23 cellular contexts compared by ENCODE assay signal in the genomic region with DNA sequence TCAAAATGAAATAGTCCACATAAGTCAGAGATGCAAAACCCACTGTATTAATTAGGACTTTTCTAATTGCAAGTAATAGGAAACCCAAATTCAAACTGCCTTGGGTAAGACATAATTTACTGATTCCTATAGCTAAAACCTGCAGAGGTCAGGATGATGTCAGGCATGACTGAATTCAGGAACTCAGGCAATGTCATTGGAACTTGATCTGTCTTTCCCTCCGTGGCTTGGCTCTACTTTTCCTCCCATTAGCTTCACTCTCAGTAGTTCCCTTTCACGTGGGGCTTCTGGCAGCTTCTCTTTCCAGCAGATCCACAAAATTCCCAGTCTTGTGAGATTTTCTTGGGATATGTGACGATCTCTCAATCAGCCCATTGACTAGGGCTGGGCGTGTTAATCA. TPM values are rescaled to one million over a fixed set of nuclear protein-coding genes. Genes with fewer than 3 reads are reported as not detected.
DNase-seq lines count a peak whose midpoint lies in the region; ATAC-seq, FAIRE-seq and TF ChIP-seq lines count a peak whose summit lies in the region.
"Had no signal": no experiment of that assay in that cellular context is flagged by ENCODE, and none has a peak within 500 bp of the region (broad histone marks: within the 10 kb centered on the region; RNA-seq: fewer than 3 reads in every experiment).

No MANE protein-coding gene starts in this region.

- H3K36me3 Mint-ChIP-seq in GM23338 (ENCODE audit: low read depth), result peaks cover 7% of the 10 kb centered on the region
- H3K36me3 Mint-ChIP-seq: activated naive CD8-positive, alpha-beta T cell; stimulated activated effector memory CD8-positive, alpha-beta T cell treated with anti-CD3 and anti-CD28 coated beads, Interleukin-12 subunit alpha, Interleukin-12 subunit beta, amount 100 ng/mL, for 72 hours had no signal

- H3K4me3 Mint-ChIP-seq in GM23338, result no peak overlapping the region
- H3K4me3 Mint-ChIP-seq: activated naive CD8-positive, alpha-beta T cell; HFFc6; stimulated activated effector memory CD8-positive, alpha-beta T cell treated with anti-CD3 and anti-CD28 coated beads, Interleukin-12 subunit alpha, Interleukin-12 subunit beta, amount 100 ng/mL, for 72 hours had no signal

- FAIRE-seq in GM12878 (lab: Jason Lieb, UNC), result no peak
- FAIRE-seq: islet of Langerhans had no signal

- H3F3A ChIP-seq in GM23338 (replicated peaks; ENCODE audit: low read depth), result no peaks in the 10 kb centered on the region; the same call in none of the 2 replicates

- H3K4me2 ChIP-seq in BLaER1 treated with 17β-estradiol and CSF1 and Interleukin-3, amounts not matched to agents 10 nM and 100 nM, result peak overlapping the region in 9 of 11 experiments; percentile 88 to 98 (median 94); a peak in 11 of 22 replicates
- 0 out of 2 replicates have a peak overlapping the region, but pooled peaks have one; percentile 98 for H3K4me2 ChIP-seq in GM23338
- peak overlapping the region; percentile 93; the same call in 1 of the 2 replicates for H3K4me2 ChIP-seq in GM12878 (ENCODE audit: control insufficient read depth, insufficient read depth)
- H3K4me2 ChIP-seq in parathyroid adenoma (ENCODE audit: low read length), result no peak overlapping the region

- H2AFZ ChIP-seq in GM23338 (no peak overlapping the region), GM12878 (ENCODE audit: control insufficient read depth, low read depth, low read length) (no peak overlapping the region), parathyroid adenoma (peak overlapping the region; percentile 89)

- peak overlapping the region in 2 of 11 experiments; percentile 85 to 86; a peak in 2 of 22 replicates for H3K27ac ChIP-seq in BLaER1 treated with 17β-estradiol and CSF1 and Interleukin-3, amounts not matched to agents 10 nM and 100 nM
- H3K27ac ChIP-seq in GM23338 (ENCODE audit: low read depth), result no peak overlapping the region
- peak overlapping the region; percentile 91 for H3K27ac ChIP-seq in GM12878 (ENCODE audit: control insufficient read depth, insufficient read depth)
- H3K27ac ChIP-seq in parathyroid adenoma, result peak overlapping the region; percentile 96
- H3K27ac ChIP-seq: C4-2B, KMS-11 had no signal

- ATAC-seq in GM23338, result no peak
- ATAC-seq in GM12878, result no peak
- no peak for ATAC-seq in GM21576 (IDR thresholded peaks at IDR 0.05; ENCODE audit: unreplicated experiment)
- ATAC-seq: stimulated activated effector memory CD8-positive, alpha-beta T cell treated with anti-CD3 and anti-CD28 coated beads, Interleukin-12 subunit alpha, Interleukin-12 subunit beta, amount 100 ng/mL, for 72 hours had no signal

- peaks cover 20% of the 10 kb centered on the region for H3K27me3 Mint-ChIP-seq in GM23338 (ENCODE audit: insufficient read depth, low read depth, poor library complexity)

- peaks cover 0 to 17% (median 0%) of the 10 kb centered on the region in 11 experiments; a peak in 5 of 22 replicates for H3K27me3 ChIP-seq in BLaER1 treated with 17β-estradiol and CSF1 and Interleukin-3, amounts not matched to agents 10 nM and 100 nM
- peaks cover 22% of the 10 kb centered on the region for H3K27me3 ChIP-seq in GM23338 (ENCODE audit: insufficient read depth)
- H3K27me3 ChIP-seq in GM12878 (replicated peaks in 1 of 2; ENCODE audit: control insufficient read depth in 2 of 2, insufficient read depth in 2 of 2, low read length in 1 of 2), result no peaks in the 10 kb centered on the region
- H3K27me3 ChIP-seq in parathyroid adenoma (ENCODE audit: control insufficient read depth, insufficient read depth, low read length), result no peaks in the 10 kb centered on the region

- H4K20me1 ChIP-seq in BLaER1 treated with 17β-estradiol and CSF1 and Interleukin-3, amounts not matched to agents 10 nM and 100 nM, result peaks cover 10 to 23% (median 20%) of the 10 kb centered on the region in 11 experiments; a peak in 19 of 22 replicates
- H4K20me1 ChIP-seq in GM23338 (replicated peaks; ENCODE audit: insufficient read depth) (peaks cover 5% of the 10 kb centered on the region; the same call in 1 of the 2 replicates), GM12878 (ENCODE audit: control insufficient read depth, insufficient read depth) (no peaks in the 10 kb centered on the region; the same call in 1 of the 2 replicates)

- no peak overlapping the region for H3K9ac ChIP-seq in BLaER1 treated with 17β-estradiol and CSF1 and Interleukin-3, amounts not matched to agents 10 nM and 100 nM
- no peak overlapping the region for H3K9ac ChIP-seq in GM12878 (ENCODE audit: control insufficient read depth, insufficient read depth, low read length)
- H3K9ac ChIP-seq in parathyroid adenoma, result no peak overlapping the region
- H3K9ac ChIP-seq: KMS-11 had no signal

- DNase-seq in GM23338 (ENCODE audit: low spot score) (no peak), GM12878 (ENCODE audit: low read depth, low spot score) (no peak), LoVo (ENCODE audit: low spot score) (no peak), activated T-cell treated with anti-CD3 and anti-CD28 coated beads for 4 hours (no peak)
- DNase-seq: aorta; caudate nucleus; dermis blood vessel endothelial cell; EL; HFFc6; NCI-H1436 treated with DMSO at 0.1 percent for 48 hours; NCI-H2171 treated with DMSO at 0.1 percent for 48 hours; NCI-H526 treated with DMSO at 0.1 percent for 48 hours; stimulated activated CD4-positive, alpha-beta T cell treated with anti-CD3 and anti-CD28 coated beads, Interleukin-2, amount 100 ng/mL, for 48 hours had no signal

- SMC1A ChIA-PET in GM12878 (lab: Charles Lee; ENCODE audit: uncharacterized antibody, unreplicated experiment), result interaction anchor here (0.7 to 1.6 kb wide), 19 partner anchors 8 to 123 kb away, joined by 3 to 7 read pairs (median 4); no protein-coding TSS in a partner anchor

- intact Hi-C loops in GM12878 (cut with micrococcal nuclease; ENCODE audit: unreplicated experiment), result loop anchor here (5.0 kb wide), 2 partner anchors 62 to 93 kb away; no protein-coding TSS in a partner anchor

- no peak for TF ChIP-seq EP300 in GM12878 (IDR thresholded peaks at IDR 0.05; ENCODE audit: borderline replicate concordance in 1 of 2, control insufficient read depth in 1 of 2, low read depth in 2 of 2, low read length in 2 of 2)

- TF ChIP-seq POLR2A in GM12878 (IDR thresholded peaks at IDR 0.05; ENCODE audit: low read depth, low read length), result no peak

- POLR2A ChIA-PET in GM12878 (lab: Charles Lee), result interaction anchor here (0.5 to 3.0 kb wide), 5 partner anchors 10 to 121 kb away, joined by 3 to 10 read pairs (median 3); no protein-coding TSS in a partner anchor

- 87% methylated on average over 4 of the region's 4 CpGs for WGBS in GM12878 (ENCODE audit: insufficient coverage, insufficient replicate concordance, low lambda C conversion rate, missing lambda C conversion rate)

- no peak for TF ChIP-seq RAD21 in GM12878 (IDR thresholded peaks at IDR 0.05; ENCODE audit: insufficient read depth, low read depth, low read length)

- RAD21 ChIA-PET in GM12878 (lab: Charles Lee; ENCODE audit: unreplicated experiment), result interaction anchor here (0.6 to 1.6 kb wide), 11 partner anchors 11 to 527 kb away, joined by 3 to 5 read pairs (median 3); no protein-coding TSS in a partner anchor

- H3K9me3 ChIP-seq in BLaER1 treated with 17β-estradiol and CSF1 and Interleukin-3, amounts not matched to agents 10 nM and 100 nM (replicated peaks in 1 of 11), result peaks cover 0 to 6% (median 3%) of the 10 kb centered on the region in 11 experiments; a peak in 4 of 22 replicates
- H3K9me3 ChIP-seq in GM12878 (replicated peaks; ENCODE audit: control insufficient read depth, insufficient read depth, low read length), result peaks cover 5% of the 10 kb centered on the region; the same call in 2 of the 3 replicates
- no peaks in the 10 kb centered on the region for H3K9me3 ChIP-seq in parathyroid adenoma (ENCODE audit: control insufficient read depth, low read length)

- BruUV-seq in GM12878 (replicated peaks; lab: Mats Ljungman, UMichigan), result no TSS peak

- H3K79me2 ChIP-seq in GM23338 (replicated peaks; ENCODE audit: insufficient read depth), result peaks cover 22% of the 10 kb centered on the region
- peaks cover 38% of the 10 kb centered on the region for H3K79me2 ChIP-seq in GM12878 (ENCODE audit: control insufficient read depth, insufficient read depth, low read length)
- peaks cover 11% of the 10 kb centered on the region for H3K79me2 ChIP-seq in parathyroid adenoma

- H3K36me3 ChIP-seq in BLaER1 treated with 17β-estradiol and CSF1 and Interleukin-3, amounts not matched to agents 10 nM and 100 nM, result no peaks in the 10 kb centered on the region
- H3K36me3 ChIP-seq in GM23338 (ENCODE audit: insufficient read depth) (no peaks in the 10 kb centered on the region), GM12878 (ENCODE audit: control insufficient read depth in 2 of 2, insufficient read depth in 2 of 2, low read length in 1 of 2) (no peaks in the 10 kb centered on the region), parathyroid adenoma (ENCODE audit: control insufficient read depth, insufficient read depth, low read length) (no peaks in the 10 kb centered on the region)

- no peaks in the 10 kb centered on the region; the same call in 1 of the 2 replicates for H3K9me2 ChIP-seq in GM23338 (ENCODE audit: insufficient read depth)

- CTCF ChIA-PET in GM12878 (lab: Yijun Ruan, JAX), result interaction anchor here (0.6 to 1.7 kb wide), 7 partner anchors 10 to 136 kb away, joined by 3 to 10 read pairs (median 4); no protein-coding TSS in a partner anchor

- no peak for TF ChIP-seq CTCF in GM23338 (conservative IDR thresholded peaks at IDR 0.05; ENCODE audit: low read depth in 2 of 2)
- TF ChIP-seq CTCF in GM12878 (IDR thresholded peaks at IDR 0.05 in 2 of 3, conservative IDR thresholded peaks at IDR 0.05 in 1 of 3; ENCODE audit: control insufficient read depth in 2 of 3, extremely low read depth in 1 of 3, insufficient read depth in 1 of 3, low read depth in 3 of 3, low read length in 3 of 3), result no peak
- TF ChIP-seq CTCF in parathyroid adenoma (IDR thresholded peaks at IDR 0.05), result no peak

- peaks cover 32% of the 10 kb centered on the region for H3K4me1 Mint-ChIP-seq in GM23338
- H3K4me1 Mint-ChIP-seq: stimulated activated effector memory CD8-positive, alpha-beta T cell treated with anti-CD3 and anti-CD28 coated beads, Interleukin-12 subunit alpha, Interleukin-12 subunit beta, amount 100 ng/mL, for 72 hours had no signal

- H3K27ac Mint-ChIP-seq in GM23338, result no peak overlapping the region
- H3K27ac Mint-ChIP-seq: activated naive CD8-positive, alpha-beta T cell; activated T-helper 2 cell treated with anti-CD3 and anti-CD28 coated beads, Interferon-gamma antibody, Interleukin-2, Interleukin-4, amounts not matched to agents 10 μg/mL and 5 μg/mL and 100 μg/mL, durations not matched to agents 14 hours and 24 hours and 36 hours; HFFc6; stimulated activated effector memory CD8-positive, alpha-beta T cell treated with anti-CD3 and anti-CD28 coated beads, Interleukin-12 subunit alpha, Interleukin-12 subunit beta, amount 100 ng/mL, for 72 hours had no signal

- in situ Hi-C loops in GM12878 (cut with MboI), result no loop called here

- H3K9me3 Mint-ChIP-seq in GM23338, result peaks cover 3% of the 10 kb centered on the region; the same call in 1 of the 3 replicates
- H3K9me3 Mint-ChIP-seq: HFFc6; stimulated activated effector memory CD8-positive, alpha-beta T cell treated with anti-CD3 and anti-CD28 coated beads, Interleukin-12 subunit alpha, Interleukin-12 subunit beta, amount 100 ng/mL, for 72 hours had no signal

- no peak overlapping the region for H3K4me3 ChIP-seq in BLaER1 treated with 17β-estradiol and CSF1 and Interleukin-3, amounts not matched to agents 10 nM and 100 nM
- H3K4me3 ChIP-seq in GM23338 (no peak overlapping the region), GM12878 (no peak overlapping the region), parathyroid adenoma (ENCODE audit: low read depth, low read length) (no peak overlapping the region)
- H3K4me3 ChIP-seq: lung had no signal

- H3K4me1 ChIP-seq in BLaER1 treated with 17β-estradiol and CSF1 and Interleukin-3, amounts not matched to agents 10 nM and 100 nM, result peaks cover 36 to 54% (median 39%) of the 10 kb centered on the region in 10 experiments
- H3K4me1 ChIP-seq in GM23338 (ENCODE audit: insufficient read depth) (peaks cover 25% of the 10 kb centered on the region), GM12878 (ENCODE audit: control insufficient read depth, insufficient read depth, low read length) (peaks cover 20% of the 10 kb centered on the region), parathyroid adenoma (peaks cover 40% of the 10 kb centered on the region)

RNA-seq across cellular contexts. Expression of a gene that starts 2.4 kb away (rescaled TPM):
- 38.9 and 46.4 TPM in 2 replicates for total RNA-seq in GM23338 (2014; rRNA removed; shearing (Covaris generic))
- 12.5 and 13.3 TPM in 2 replicates for polyA plus RNA-seq in GM23338 (2016; fragmentation: Nextera tagmentation; extraction: Ambion mirVana)
- total RNA-seq in GM12878 (2013; cell fraction: nucleolus; rRNA removed), result 15.0 and 17.9 TPM in 2 replicates
- 19.4 and 21.3 TPM in 2 replicates for total RNA-seq in GM12878 (2014; rRNA removed)
- total RNA-seq in GM12878 (2014; rRNA removed; fragmentation: Illumina TruSeq; extraction: Trizol), result 11.7 and 12.1 TPM in 2 replicates
- 16.0 and 16.4 TPM in 2 replicates for total RNA-seq in GM12878 (2021)
- 2.8 TPM for polyA plus RNA-seq in GM12878 (2011; ENCODE audit: low read depth)
- 5.1 and 6.7 TPM in 2 replicates for polyA plus RNA-seq in GM12878 (2011; rRNA removed)
- 6.4 and 9.1 TPM in 2 replicates for polyA plus RNA-seq in GM12878 (2011; cell fraction: cytosol; rRNA removed)
- polyA plus RNA-seq in GM12878 (2011; cell fraction: nucleus; rRNA removed), result 7.3 and 8.7 TPM in 2 replicates
- 10.9 and 12.4 TPM in 2 replicates for polyA plus RNA-seq in GM12878 (2012)
- polyA plus RNA-seq in GM12878 (2014; fragmentation: Illumina TruSeq; extraction: Trizol), result 3.3 and 11.5 TPM in 2 replicates
- 1 to 10 TPM in 1 of 2 experiments, under 1 TPM in 1; 0.71 to 1.2 TPM for polyA plus RNA-seq in GM12878 (2014; fragmentation: Nextera tagmentation; extraction: Ambion mirVana)
- 20.7 and 21.2 TPM in 2 replicates for polyA plus RNA-seq in GM12878 (2014; rRNA removed)
- 10 to 100 TPM in 1 of 2 experiments, 1 to 10 TPM in 1; 8.9 to 10.8 TPM for polyA plus RNA-seq in GM12878 (2016; fragmentation: Nextera tagmentation; extraction: Ambion mirVana)
- polyA minus RNA-seq in GM12878 (2011; rRNA and poly(A)+ RNA removed), result 1.7 and 3.9 TPM in 2 replicates
- 2.6 and 3.1 TPM in 2 replicates for polyA minus RNA-seq in GM12878 (2011; cell fraction: cytosol; rRNA and poly(A)+ RNA removed)
- polyA minus RNA-seq in GM12878 (2011; cell fraction: nucleus; rRNA and poly(A)+ RNA removed), result 2.8 and 6.3 TPM in 2 replicates
